8 cellular contexts compared by ENCODE assay signal in the genomic region with DNA sequence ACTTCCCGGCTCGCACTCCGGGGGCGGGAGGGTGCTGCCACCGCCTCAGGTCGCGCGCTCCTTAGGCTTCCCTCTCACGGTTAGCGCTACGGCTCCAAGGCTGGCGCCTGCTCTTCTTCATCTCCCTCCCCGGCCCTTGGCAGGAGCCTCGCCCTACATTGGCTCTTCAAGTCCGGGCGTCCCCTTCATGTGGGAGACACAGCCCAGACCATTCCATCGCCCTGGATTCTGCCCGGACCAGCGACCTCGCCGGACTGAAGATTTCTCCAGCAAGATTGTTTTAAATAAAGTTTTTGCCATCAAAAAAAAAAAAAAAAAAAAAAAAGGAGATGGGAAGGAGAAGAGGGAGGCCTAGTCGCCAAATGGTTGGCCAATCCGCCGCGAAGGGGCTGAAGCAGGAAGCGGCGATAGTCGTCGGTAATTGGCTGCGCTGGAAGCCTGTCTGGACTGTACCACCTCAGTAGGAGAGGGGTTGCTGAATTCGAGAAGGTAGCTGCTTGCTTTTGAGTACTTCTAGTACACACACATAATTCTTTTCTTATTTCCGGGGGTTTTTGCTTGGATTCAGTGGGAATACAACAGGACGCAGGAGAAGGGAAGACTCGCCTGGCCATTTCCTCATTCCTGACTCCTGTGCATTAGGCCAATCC. TPM values are rescaled to one million over a fixed set of nuclear protein-coding genes. Genes with fewer than 3 reads are reported as not detected.
DNase-seq lines count a peak whose midpoint lies in the region; ATAC-seq, FAIRE-seq and TF ChIP-seq lines count a peak whose summit lies in the region.

No MANE protein-coding gene starts in this region.

- peaks cover 0 to 1% of the 10 kb centered on the region in 2 donors for H3K36me3 ChIP-seq in small intestine (ENCODE audit: control insufficient read depth in 2 of 2, insufficient read depth in 2 of 2, low read length in 2 of 2)

- TF ChIP-seq CTCF in AG04450 (IDR thresholded peaks at IDR 0.05; ENCODE audit: low read depth, low read length): no peak
- no peak for TF ChIP-seq CTCF in WI38 (IDR thresholded peaks at IDR 0.05; ENCODE audit: low read depth, low read length)
- no peak for TF ChIP-seq CTCF in cardiac fibroblast (IDR thresholded peaks at IDR 0.05; ENCODE audit: low read depth, low read length)

- POLR2A ChIA-PET in AG04450 (lab: Yijun Ruan, JAX): interaction anchor here (0.7 to 0.9 kb wide), 3 partner anchors 10 to 907 kb away, joined by 3 to 5 read pairs (median 4); partner anchors contain the start of genes CLP1 and SELENOH

- H3K27me3 ChIP-seq in AG04450 (ENCODE audit: control insufficient read depth, insufficient read depth, low read length) (no peaks in the 10 kb centered on the region), small intestine (ENCODE audit: control insufficient read depth in 2 of 2, insufficient read depth in 2 of 2, low read length in 2 of 2) (no peaks in the 10 kb centered on the region)

- FAIRE-seq in small intestine (lab: Jason Lieb, UNC): no peak

- H3K9me3 ChIP-seq in AG04450 (ENCODE audit: control insufficient read depth, insufficient read depth, low read length) (no peaks in the 10 kb centered on the region; the same call in 1 of the 2 replicates), small intestine (ENCODE audit: control insufficient read depth, low read depth) (no peaks in the 10 kb centered on the region)

- 0 to 1% (median 0%) methylated on average over 33 to 34 of the region's 34 CpGs for WGBS in small intestine, 3 donors

- H3K27ac ChIP-seq in AG04450 (ENCODE audit: low read depth, low read length) (peak overlapping the region; percentile 92), small intestine (ENCODE audit: low read depth in 1 of 2, low read length in 1 of 2) (peak overlapping the region; percentile 91 to 94)

- H3K4me3 ChIP-seq in AG04450 (ENCODE audit: low read depth, low read length): peak overlapping the region; percentile 94
- H3K4me3 ChIP-seq in WI38 (ENCODE audit: low read depth, low read length): peak overlapping the region; percentile 97
- H3K4me3 ChIP-seq in cardiac fibroblast (replicated peaks in 1 of 2; ENCODE audit: low read depth in 2 of 2, low read length in 2 of 2): peak overlapping the region; percentile 96 to 98
- peak overlapping the region; percentile 49 to 54 for H3K4me3 ChIP-seq in small intestine (ENCODE audit: low read depth in 1 of 2, low read length in 2 of 2)

- DNase-seq in AG04450 (ENCODE audit: low read depth, low spot score) (peak; percentile 99), NCI-H2196 treated with DMSO at 0.1 percent for 48 hours (lab: John Stamatoyannopoulos, UW; ENCODE audit: unreplicated experiment) (peak; percentile 97), cardiac fibroblast (ENCODE audit: low read depth in 2 of 2) (peak; percentile 100), iPS-NIHi7 (ENCODE audit: extremely low spot score) (peak; percentile 93), small intestine (peak; percentile 98)

- CTCF ChIA-PET in AG04450 (lab: Charles Lee): interaction anchor here (0.7 to 1.3 kb wide), 4 partner anchors 12 to 134 kb away, joined by 3 to 7 read pairs (median 4); no protein-coding TSS in a partner anchor

- ATAC-seq in GM18907 (IDR thresholded peaks at IDR 0.05; ENCODE audit: unreplicated experiment): peak; percentile 80
- ATAC-seq in HG03139 (IDR thresholded peaks at IDR 0.05; ENCODE audit: unreplicated experiment): peak; percentile 63

- H3K4me1 ChIP-seq in small intestine (ENCODE audit: control insufficient read depth in 2 of 2, insufficient read depth in 1 of 2, low read depth in 1 of 2, low read length in 1 of 2): peaks cover 3 to 4% of the 10 kb centered on the region in 2 donors

RNA-seq across cellular contexts. Expression of gene ZDHHC5, which starts 0.7 kb away (rescaled TPM):
- polyA plus RNA-seq in AG04450 (2011; rRNA removed): 56.7 and 64.3 TPM in 2 replicates
- polyA minus RNA-seq in AG04450 (2011; rRNA and poly(A)+ RNA removed): 83.8 and 101 TPM in 2 replicates
- polyA plus RNA-seq in small intestine: 10 to 100 TPM; 19.5 to 35.2 (median 25.9) TPM

RNA-seq across cellular contexts. Expression of gene CLP1, which starts 9.6 kb away (rescaled TPM):
- polyA plus RNA-seq in AG04450 (2011; rRNA removed) (17.7 and 18.0 TPM in 2 replicates), small intestine (10 to 100 TPM; 10.3 to 13.6 (median 12.3) TPM)
- polyA minus RNA-seq in AG04450 (2011; rRNA and poly(A)+ RNA removed): 15.7 and 20.1 TPM in 2 replicates

RNA-seq across cellular contexts. Expression of gene YPEL4, which starts 17.5 kb away (rescaled TPM):
- polyA plus RNA-seq in AG04450 (2011; rRNA removed) (0.83 and 1.1 TPM in 2 replicates), small intestine (1 to 10 TPM in 2 of 3 donors, not detected in 1; 1.4 to 2.2 TPM)
- polyA minus RNA-seq in AG04450 (2011; rRNA and poly(A)+ RNA removed): 0.74 and 0.87 TPM in 2 replicates

RNA-seq across cellular contexts. Expression of gene MED19, which starts 44.8 kb away (rescaled TPM):
- polyA plus RNA-seq in AG04450 (2011; rRNA removed) (27.5 and 28.8 TPM in 2 replicates), small intestine (10 to 100 TPM; 15.9 to 18.4 (median 18.2) TPM)
- polyA minus RNA-seq in AG04450 (2011; rRNA and poly(A)+ RNA removed): 7.6 and 11.9 TPM in 2 replicates

RNA-seq across cellular contexts. Expression of gene TMX2, which starts 45.2 kb away (rescaled TPM):
- polyA plus RNA-seq in AG04450 (2011; rRNA removed): 84.7 and 91.7 TPM in 2 replicates
- 81.4 and 82.7 TPM in 2 replicates for polyA minus RNA-seq in AG04450 (2011; rRNA and poly(A)+ RNA removed)
- 100 to 1,000 TPM in 1 of 3 donors, 10 to 100 TPM in 2; 43.4 to 152 (median 63.0) TPM for polyA plus RNA-seq in small intestine

Comparison
In these comparisons a context has a peak if more than half of its experiments do, and no peak if none do; other contexts are left out.
1. Peak in every context shown above with its lines: DNase-seq, ATAC-seq, H3K4me3 ChIP-seq and H3K27ac ChIP-seq.